In genomic region chr1:180503274-180503862, GRCh38 we compare ENCODE assay signal across 7 cellular contexts. TPM values are rescaled to one million over a fixed set of nuclear protein-coding genes. Genes with fewer than 3 reads are reported as not detected.
DNase-seq lines count a peak whose midpoint lies in the region; ATAC-seq and TF ChIP-seq lines count a peak whose summit lies in the region.

No MANE protein-coding gene starts in this region.

- POLR2A ChIA-PET in activated CD4-positive, alpha-beta memory T cell treated with anti-CD3 and anti-CD28 coated beads, Interleukin-2, amount 10 ng/mL, durations not matched to agents 7 days and 5 days (lab: Charles Lee): interaction anchor here (1.0 to 2.8 kb wide), 11 partner anchors 10 to 639 kb away, joined by 3 to 15 read pairs (median 7); partner anchors contain the start of genes STX6, TOR1AIP1 and XPR1

- no peak overlapping the region for H3K27ac ChIP-seq in HUES6 (ENCODE audit: low read depth, low read length)
- peak overlapping the region; percentile 91 for H3K27ac ChIP-seq in left ventricle myocardium inferior (replicated peaks)

- CTCF ChIA-PET in activated CD4-positive, alpha-beta memory T cell treated with anti-CD3 and anti-CD28 coated beads, Interleukin-2, amount 10 ng/mL, durations not matched to agents 7 days and 5 days (lab: Charles Lee): interaction anchor here (1.2 to 2.2 kb wide), 3 partner anchors 13 to 600 kb away, joined by 3 to 12 read pairs (median 3); partner anchors contain the start of gene MR1

- no peaks in the 10 kb centered on the region for H3K4me1 ChIP-seq in HUES6 (ENCODE audit: control insufficient read depth, insufficient read depth, low read length)
- peaks cover 48% of the 10 kb centered on the region for H3K4me1 ChIP-seq in left ventricle myocardium inferior

- no peak for TF ChIP-seq CTCF in left ventricle myocardium inferior (IDR thresholded peaks at IDR 0.05; ENCODE audit: borderline replicate concordance)

- intact Hi-C loops in left ventricle myocardium inferior (cut with micrococcal nuclease): no loop called here

- H3K4me1 Mint-ChIP-seq in activated CD4-positive, alpha-beta memory T cell treated with anti-CD3 and anti-CD28 coated beads, Interleukin-2, amount 10 ng/mL, durations not matched to agents 7 days and 5 days: peaks cover 40% of the 10 kb centered on the region

- peak overlapping the region; percentile 98 for H3K4me3 ChIP-seq in HUES6 (ENCODE audit: low read depth, low read length)
- H3K4me3 ChIP-seq in left ventricle myocardium inferior: peak overlapping the region; percentile 87
- H3K4me3 ChIP-seq in skeletal muscle cell (ENCODE audit: low read depth, low read length): peak overlapping the region; percentile 97

- H3K36me3 ChIP-seq in HUES6 (ENCODE audit: control insufficient read depth, insufficient read depth, low read length) (0 out of 2 replicates have a peak, but pooled peaks cover 4% of the 10 kb centered on the region), left ventricle myocardium inferior (no peaks in the 10 kb centered on the region)

- H3K4me3 Mint-ChIP-seq in activated CD4-positive, alpha-beta memory T cell treated with anti-CD3 and anti-CD28 coated beads, Interleukin-2, amount 10 ng/mL, durations not matched to agents 7 days and 5 days: peak overlapping the region; percentile 94

- peaks cover 15% of the 10 kb centered on the region for H3K36me3 Mint-ChIP-seq in activated CD4-positive, alpha-beta memory T cell treated with anti-CD3 and anti-CD28 coated beads, Interleukin-2, amount 10 ng/mL, durations not matched to agents 7 days and 5 days (ENCODE audit: low read depth)

- H3K27me3 ChIP-seq in HUES6 (ENCODE audit: control insufficient read depth, insufficient read depth, low read length) (no peaks in the 10 kb centered on the region), left ventricle myocardium inferior (ENCODE audit: low read depth) (no peaks in the 10 kb centered on the region)

- H3K9me3 ChIP-seq in HUES6 (ENCODE audit: control insufficient read depth, insufficient read depth, low read depth, low read length) (peaks cover 10% of the 10 kb centered on the region; the same call in 1 of the 2 replicates), left ventricle myocardium inferior (replicated peaks) (no peaks in the 10 kb centered on the region)

- no peak overlapping the region for H3K9ac ChIP-seq in HUES6 (ENCODE audit: low read length)

- no peak for DNase-seq in activated CD4-positive, alpha-beta memory T cell treated with anti-CD3 and anti-CD28 coated beads, Interleukin-2, amount 10 ng/mL, durations not matched to agents 7 days and 5 days
- no peak for DNase-seq in left ventricle myocardium inferior
- no peak for DNase-seq in skeletal muscle cell (ENCODE audit: low read depth)
- no peak for DNase-seq in NCI-H2029 (lab: John Stamatoyannopoulos, UW)

- ATAC-seq in GM18870 (IDR thresholded peaks at IDR 0.05; ENCODE audit: unreplicated experiment) (peak; percentile 7), HG02571 (IDR thresholded peaks at IDR 0.05; ENCODE audit: unreplicated experiment) (no peak)

- H3K27me3 Mint-ChIP-seq in activated CD4-positive, alpha-beta memory T cell treated with anti-CD3 and anti-CD28 coated beads, Interleukin-2, amount 10 ng/mL, durations not matched to agents 7 days and 5 days: peaks cover 4% of the 10 kb centered on the region

- peak overlapping the region; percentile 94 for H3K27ac Mint-ChIP-seq in activated CD4-positive, alpha-beta memory T cell treated with anti-CD3 and anti-CD28 coated beads, Interleukin-2, amount 10 ng/mL, durations not matched to agents 7 days and 5 days

- H3K9me3 Mint-ChIP-seq in activated CD4-positive, alpha-beta memory T cell treated with anti-CD3 and anti-CD28 coated beads, Interleukin-2, amount 10 ng/mL, durations not matched to agents 7 days and 5 days: no peaks in the 10 kb centered on the region

RNA-seq across cellular contexts. Expression of gene ACBD6, which starts 1.0 kb away (rescaled TPM):
- total RNA-seq in activated CD4-positive, alpha-beta memory T cell treated with anti-CD3 and anti-CD28 coated beads, Interleukin-2, amount 10 ng/mL, durations not matched to agents 7 days and 5 days: 10 to 100 TPM; 27.5 to 33.2 TPM
- 18.2 TPM for total RNA-seq in left ventricle myocardium inferior

RNA-seq across cellular contexts. Expression of gene OVAAL, which starts 55.4 kb away (rescaled TPM):
- total RNA-seq in activated CD4-positive, alpha-beta memory T cell treated with anti-CD3 and anti-CD28 coated beads, Interleukin-2, amount 10 ng/mL, durations not matched to agents 7 days and 5 days: not detected
- 5.3 TPM for total RNA-seq in left ventricle myocardium inferior
